In the genomic region with DNA sequence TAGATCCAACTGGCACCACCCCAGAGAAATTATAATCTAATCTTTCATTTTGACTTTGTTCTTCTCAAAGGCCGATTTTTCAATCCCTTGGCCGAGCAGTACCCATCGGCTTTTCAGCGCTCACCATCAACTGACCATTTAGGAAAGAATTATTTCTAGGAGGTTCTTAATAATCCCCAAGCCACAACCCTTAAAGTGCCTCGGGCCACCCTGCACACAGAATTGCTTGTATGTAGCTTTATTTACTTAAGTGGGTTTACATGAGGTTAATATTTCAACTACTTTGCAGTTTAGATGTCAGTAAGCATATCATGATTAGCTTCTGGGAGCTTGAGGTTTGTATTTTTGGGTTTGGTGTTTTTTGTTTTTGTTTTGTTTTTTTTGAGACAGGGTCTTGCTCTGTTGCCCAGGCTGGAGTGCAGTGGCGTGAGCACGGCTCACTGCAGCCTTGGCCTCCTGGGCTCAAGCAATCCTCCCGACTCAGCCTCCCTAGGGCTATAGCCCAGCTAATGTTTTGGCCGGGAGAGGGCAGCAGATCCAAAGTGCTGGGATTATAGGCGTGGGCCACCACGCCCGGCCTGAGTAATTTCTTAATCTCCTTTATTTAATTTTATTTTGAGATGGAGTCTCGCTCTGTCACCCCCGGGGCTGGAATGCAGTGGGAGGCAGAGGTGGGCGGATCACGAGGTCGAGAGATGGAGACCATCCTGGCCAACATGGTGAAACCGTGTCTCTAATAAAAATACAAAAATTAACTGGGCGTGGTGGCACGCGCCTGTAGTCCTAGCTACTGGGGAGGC, we compare ENCODE assay signal across 8 cellular contexts. TPM values are rescaled to one million over a fixed set of nuclear protein-coding genes. Genes with fewer than 3 reads are reported as not detected.
A peak's percentile ranks its signal among the peaks of the same experiment; 100 is the strongest.
DNase-seq lines count a peak whose midpoint lies in the region; TF ChIP-seq lines count a peak whose summit lies in the region.

No MANE protein-coding gene starts in this region.

- no peaks in the 10 kb centered on the region for H3K27me3 Mint-ChIP-seq in HFFc6 (ENCODE audit: insufficient read depth)
- H3K27me3 Mint-ChIP-seq in activated naive CD8-positive, alpha-beta T cell: no peaks in the 10 kb centered on the region

- peak overlapping the region; percentile 85 for H3K4me3 Mint-ChIP-seq in HFFc6
- peak overlapping the region; percentile 85 for H3K4me3 Mint-ChIP-seq in activated naive CD8-positive, alpha-beta T cell

- intact Hi-C loops in tibial artery (cut with DNase I; ENCODE audit: low total_unique reads): loop anchor here (10.0 kb wide), 1 partner anchor 187 kb away; the partner anchor contains the start of gene TTBK2

- DNase-seq in AG09319 (ENCODE audit: extremely low read depth, low read depth) (no peak), HFFc6 (no peak), kidney tubule cell (ENCODE audit: low spot score) (peak; percentile 22), tibial artery (peak; percentile 16 to 65), GM19238 (ENCODE audit: insufficient read length, low spot score) (no peak), middle frontal gyrus (ENCODE audit: extremely low spot score, low spot score) (no peak), 8988T (no peak)

- peak overlapping the region; percentile 70 to 91 for H3K4me3 ChIP-seq in tibial artery

- peak overlapping the region; percentile 80 for H3K27ac Mint-ChIP-seq in HFFc6
- H3K27ac Mint-ChIP-seq in activated naive CD8-positive, alpha-beta T cell: peak overlapping the region; percentile 72

- peak; percentile 3; the same call in 1 of the 2 replicates for TF ChIP-seq CTCF in AG09319 (IDR thresholded peaks at IDR 0.05; ENCODE audit: low read depth, low read length)
- TF ChIP-seq CTCF in HFFc6 (IDR thresholded peaks at IDR 0.05): peak; percentile 56
- TF ChIP-seq CTCF in tibial artery (IDR thresholded peaks at IDR 0.05): no peak

- H3K27me3 ChIP-seq in tibial artery: no peaks in the 10 kb centered on the region

- no peaks in the 10 kb centered on the region for H3K9me3 Mint-ChIP-seq in HFFc6
- no peaks in the 10 kb centered on the region for H3K9me3 Mint-ChIP-seq in activated naive CD8-positive, alpha-beta T cell (ENCODE audit: low read depth)

- H3K27ac ChIP-seq in tibial artery: peak overlapping the region; percentile 82 to 83

- H3K36me3 ChIP-seq in tibial artery: peaks cover 10 to 30% (median 22%) of the 10 kb centered on the region in 3 donors

- H3K36me3 Mint-ChIP-seq in HFFc6 (ENCODE audit: low read depth): peaks cover 10% of the 10 kb centered on the region; the same call in 1 of the 2 replicates
- no peaks in the 10 kb centered on the region for H3K36me3 Mint-ChIP-seq in activated naive CD8-positive, alpha-beta T cell

- peaks cover 31% of the 10 kb centered on the region for H3K4me1 Mint-ChIP-seq in HFFc6 (ENCODE audit: low read depth)
- H3K4me1 Mint-ChIP-seq in activated naive CD8-positive, alpha-beta T cell (ENCODE audit: low read depth): peaks cover 9% of the 10 kb centered on the region

- peaks cover 0 to 23% (median 12%) of the 10 kb centered on the region in 4 donors for H3K4me1 ChIP-seq in tibial artery

- no peaks in the 10 kb centered on the region for H3K9me3 ChIP-seq in tibial artery

RNA-seq across cellular contexts. Expression of gene CDAN1, which starts 0.8 kb away (rescaled TPM):
- total RNA-seq in HFFc6 (2021; fragmentation: NEBNext Ultra II Directional; extraction: Animal tissue kit (Norgen Biotek cat#: 25700)): 10 to 100 TPM; 12.4 to 17.7 (median 16.0) TPM

Comparison
In these comparisons a context has a peak if more than half of its experiments do, and no peak if none do; other contexts are left out.
1. DNase-seq: peak in kidney tubule cell (single experiment) and tibial artery (2 of 2); none in AG09319 (single experiment), HFFc6 (single experiment), GM19238 (single experiment), middle frontal gyrus (single experiment) and 8988T (single experiment).
2. CTCF ChIP-seq: peak in AG09319 (single experiment) and HFFc6 (single experiment); none in tibial artery (0 of 2).